Comparison of ENCODE assay signal across 8 cellular contexts in the genomic region with DNA sequence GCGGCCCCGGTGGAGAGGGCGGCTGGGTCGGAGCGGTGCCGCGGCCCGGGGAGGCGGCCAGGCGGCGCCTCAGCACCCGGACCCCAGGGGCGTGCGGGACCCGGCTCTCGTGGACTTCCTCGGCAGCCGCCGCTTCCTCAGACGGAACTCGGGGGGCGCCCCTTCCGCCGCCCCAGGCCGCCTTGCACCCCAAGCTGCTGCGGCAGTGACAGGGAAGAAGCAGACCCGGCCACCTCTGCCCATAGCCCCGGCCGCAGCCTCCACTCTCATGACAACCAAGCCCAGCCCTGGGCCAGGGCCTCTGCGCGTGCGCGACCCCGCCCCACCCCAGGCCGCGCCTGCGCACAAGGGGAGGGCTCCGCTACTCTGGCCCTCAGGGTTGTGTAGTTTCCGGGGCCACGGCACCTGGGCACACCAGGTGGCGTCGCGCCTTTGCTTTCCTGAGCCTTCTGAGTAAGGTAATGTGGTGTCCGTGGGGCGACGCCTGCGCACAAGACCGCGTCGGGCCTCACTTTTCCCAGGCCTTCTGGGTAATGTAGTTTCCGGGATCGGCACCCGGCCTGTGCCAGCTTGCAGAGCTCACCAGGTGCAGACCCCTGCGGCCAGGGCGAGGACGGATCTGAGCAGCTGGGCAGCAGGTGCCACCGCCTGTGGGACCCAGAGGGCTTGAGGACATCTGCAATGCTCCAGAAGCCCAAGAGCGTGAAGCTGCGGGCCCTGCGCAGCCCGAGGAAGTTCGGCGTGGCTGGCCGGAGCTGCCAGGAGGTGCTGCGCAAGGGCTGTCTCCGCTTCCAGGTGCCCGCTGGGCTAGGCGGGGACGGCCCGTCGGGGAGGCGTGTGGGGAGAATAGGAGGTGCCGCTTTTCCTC. TPM values are rescaled to one million over a fixed set of nuclear protein-coding genes. Genes with fewer than 3 reads are reported as not detected.
DNase-seq lines count a peak whose midpoint lies in the region; ATAC-seq and TF ChIP-seq lines count a peak whose summit lies in the region.

A gene (minus strand): TSS at position 289 of the 868 bp plus-strand sequence. CDS start 4,804 bp downstream, outside the sequence.
A gene with protein sequence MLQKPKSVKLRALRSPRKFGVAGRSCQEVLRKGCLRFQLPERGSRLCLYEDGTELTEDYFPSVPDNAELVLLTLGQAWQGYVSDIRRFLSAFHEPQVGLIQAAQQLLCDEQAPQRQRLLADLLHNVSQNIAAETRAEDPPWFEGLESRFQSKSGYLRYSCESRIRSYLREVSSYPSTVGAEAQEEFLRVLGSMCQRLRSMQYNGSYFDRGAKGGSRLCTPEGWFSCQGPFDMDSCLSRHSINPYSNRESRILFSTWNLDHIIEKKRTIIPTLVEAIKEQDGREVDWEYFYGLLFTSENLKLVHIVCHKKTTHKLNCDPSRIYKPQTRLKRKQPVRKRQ (plus strand): TSS at position 554 of the 868 bp plus-strand sequence. CDS start 128 bp downstream, at position 682.

- intact Hi-C loops in spleen (cut with DNase I; ENCODE audit: low total_unique reads), result no loop called here

- peak within 1 kb of the TSS; percentile 96 for H3K4me3 Mint-ChIP-seq in WTC11

- H3K4me3 ChIP-seq in AG04449 (ENCODE audit: low read depth, low read length), result peak within 1 kb of the TSS; percentile 98
- H3K4me3 ChIP-seq in spleen, result peak within 1 kb of the TSS; percentile 68 to 98 (median 86)

- peak in 1 of 3 donors; percentile 20 for TF ChIP-seq POLR2A in spleen (IDR thresholded peaks at IDR 0.05)

- H3K4me1 ChIP-seq in spleen, result peaks cover 12 to 35% (median 30%) of the 10 kb centered on the region in 6 donors

- no peaks in the 10 kb centered on the region for H3K9me3 ChIP-seq in spleen

- H3K36me3 Mint-ChIP-seq in WTC11, result no peaks in the 10 kb centered on the region

- peak; percentile 9 for DNase-seq in AG04449 (ENCODE audit: low read depth, low spot score)
- DNase-seq in NCI-H2227 treated with DMSO at 0.1 percent for 48 hours (lab: John Stamatoyannopoulos, UW), result peak; percentile 97
- DNase-seq in WTC11 (ENCODE audit: low spot score), result peak; percentile 96
- DNase-seq in caudate nucleus (lab: John Stamatoyannopoulos, UW), result peak in 60 of 61 donors; percentile 55 to 98 (median 86)
- DNase-seq in inferior parietal cortex (ENCODE audit: extremely low spot score), result peak; percentile 94
- peak; percentile 98 for DNase-seq in spleen

- WGBS in spleen, 5 donors, result 0 to 1% (median 0%) methylated on average over 15 to 73 of the region's 73 CpGs

- no peaks in the 10 kb centered on the region for H3K27me3 ChIP-seq in spleen (replicated peaks in 1 of 7)

- ATAC-seq in GM18868 (IDR thresholded peaks at IDR 0.05; ENCODE audit: unreplicated experiment) (peak; percentile 95), HG03108 (IDR thresholded peaks at IDR 0.05; ENCODE audit: unreplicated experiment) (peak; percentile 94), WTC11 (peak; percentile 95)

- TF ChIP-seq CTCF in AG04449 (IDR thresholded peaks at IDR 0.05; ENCODE audit: insufficient read depth, low read length, missing control alignments) (no peak), WTC11 (IDR thresholded peaks at IDR 0.05) (no peak), spleen (IDR thresholded peaks at IDR 0.05 in 8 of 11, conservative IDR thresholded peaks at IDR 0.05 in 3 of 11) (peak in 10 of 11 experiments; percentile 18 to 76 (median 61))

- CTCF ChIA-PET in AG04449 (lab: Yijun Ruan, JAX), result interaction anchor here (1.3 to 3.1 kb wide), 4 partner anchors 11 to 16 kb away, joined by 3 to 15 read pairs (median 6); no protein-coding TSS in a partner anchor
- CTCF ChIA-PET in WTC11 (lab: Charles Lee), result interaction anchor here (0.9 to 2.7 kb wide), 12 partner anchors 18 to 1889 kb away, joined by 3 to 17 read pairs (median 4); a partner anchor contains a TSS

- peak within 1 kb of the TSS; percentile 45; the same call in 1 of the 2 replicates for H3K27ac Mint-ChIP-seq in WTC11

- no peaks in the 10 kb centered on the region for H3K9me3 Mint-ChIP-seq in WTC11

- H3K27me3 Mint-ChIP-seq in WTC11 (ENCODE audit: low read depth), result peaks cover 8% of the 10 kb centered on the region

- peaks cover 0 to 12% (median 3%) of the 10 kb centered on the region in 6 donors for H3K36me3 ChIP-seq in spleen

- H3K27ac ChIP-seq in caudate nucleus (ENCODE audit: low read depth, low read length) (peak within 1 kb of the TSS; percentile 78), spleen (peak within 1 kb of the TSS; percentile 74 to 92 (median 86))

- POLR2A ChIA-PET in AG04449 (lab: Yijun Ruan, JAX), result interaction anchor here (1.4 kb wide), 1 partner anchor 42 kb away, joined by 3 read pairs; a partner anchor contains a TSS
- POLR2A ChIA-PET in WTC11 (lab: Charles Lee), result interaction anchor here (0.9 to 1.7 kb wide), 3 partner anchors 13 to 64 kb away, joined by 3 to 10 read pairs (median 4); a partner anchor contains a TSS

- H3K4me1 Mint-ChIP-seq in WTC11, result peaks cover 18% of the 10 kb centered on the region

TF ChIP-seq in WTC11, 78 proteins besides CTCF, POLR2A, EP300 and RAD21:
- TF ChIP-seq KAT7 (CRISPR knock-in tag; IDR thresholded peaks at IDR 0.05; ENCODE audit: borderline replicate concordance), result no peak
- 0 out of 2 replicates have a peak, but pooled peaks have one; percentile 25 for TF ChIP-seq ETV6 (CRISPR knock-in tag; IDR thresholded peaks at IDR 0.05)
- TF ChIP-seq SP1 (CRISPR knock-in tag; conservative IDR thresholded peaks at IDR 0.05), result peak; percentile 82
- TF ChIP-seq MYBL2 (CRISPR knock-in tag; IDR thresholded peaks at IDR 0.05), result 0 out of 2 replicates have a peak, but pooled peaks have one; percentile 49
- TF ChIP-seq ESRRA (CRISPR knock-in tag; IDR thresholded peaks at IDR 0.05; ENCODE audit: borderline replicate concordance), result no peak
- TF ChIP-seq, protein P1, sequence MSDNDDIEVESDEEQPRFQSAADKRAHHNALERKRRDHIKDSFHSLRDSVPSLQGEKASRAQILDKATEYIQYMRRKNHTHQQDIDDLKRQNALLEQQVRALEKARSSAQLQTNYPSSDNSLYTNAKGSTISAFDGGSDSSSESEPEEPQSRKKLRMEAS (CRISPR knock-in tag; IDR thresholded peaks at IDR 0.05), result peak; percentile 90
- TF ChIP-seq ZNF121 (CRISPR knock-in tag; IDR thresholded peaks at IDR 0.05), result 0 out of 2 replicates have a peak, but pooled peaks have one; percentile 20
- TF ChIP-seq FOXK1 (CRISPR knock-in tag; IDR thresholded peaks at IDR 0.05), result 0 out of 2 replicates have a peak, but pooled peaks have one; percentile 7
- TF ChIP-seq, protein P2, sequence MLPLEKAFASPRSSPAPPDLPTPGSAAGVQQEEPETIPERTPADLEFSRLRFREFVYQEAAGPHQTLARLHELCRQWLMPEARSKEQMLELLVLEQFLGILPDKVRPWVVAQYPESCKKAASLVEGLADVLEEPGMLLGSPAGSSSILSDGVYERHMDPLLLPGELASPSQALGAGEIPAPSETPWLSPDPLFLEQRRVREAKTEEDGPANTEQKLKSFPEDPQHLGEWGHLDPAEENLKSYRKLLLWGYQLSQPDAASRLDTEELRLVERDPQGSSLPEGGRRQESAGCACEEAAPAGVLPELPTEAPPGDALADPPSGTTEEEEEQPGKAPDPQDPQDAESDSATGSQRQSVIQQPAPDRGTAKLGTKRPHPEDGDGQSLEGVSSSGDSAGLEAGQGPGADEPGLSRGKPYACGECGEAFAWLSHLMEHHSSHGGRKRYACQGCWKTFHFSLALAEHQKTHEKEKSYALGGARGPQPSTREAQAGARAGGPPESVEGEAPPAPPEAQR (CRISPR knock-in tag; IDR thresholded peaks at IDR 0.05), result no peak
- TF ChIP-seq GABPB1 (CRISPR knock-in tag; IDR thresholded peaks at IDR 0.05), result peak; percentile 48; the same call in 1 of the 2 replicates
- TF ChIP-seq, protein P3, sequence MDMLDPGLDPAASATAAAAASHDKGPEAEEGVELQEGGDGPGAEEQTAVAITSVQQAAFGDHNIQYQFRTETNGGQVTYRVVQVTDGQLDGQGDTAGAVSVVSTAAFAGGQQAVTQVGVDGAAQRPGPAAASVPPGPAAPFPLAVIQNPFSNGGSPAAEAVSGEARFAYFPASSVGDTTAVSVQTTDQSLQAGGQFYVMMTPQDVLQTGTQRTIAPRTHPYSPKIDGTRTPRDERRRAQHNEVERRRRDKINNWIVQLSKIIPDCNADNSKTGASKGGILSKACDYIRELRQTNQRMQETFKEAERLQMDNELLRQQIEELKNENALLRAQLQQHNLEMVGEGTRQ (CRISPR knock-in tag; IDR thresholded peaks at IDR 0.05), result 0 out of 2 replicates have a peak, but pooled peaks have one; percentile 29
- TF ChIP-seq ZNF423 (CRISPR knock-in tag; IDR thresholded peaks at IDR 0.05), result peak; percentile 52; the same call in 1 of the 2 replicates
- peak; percentile 74; the same call in 1 of the 2 replicates for TF ChIP-seq FOXP1 (CRISPR knock-in tag; IDR thresholded peaks at IDR 0.05; ENCODE audit: borderline replicate concordance)
- TF ChIP-seq, protein P4, sequence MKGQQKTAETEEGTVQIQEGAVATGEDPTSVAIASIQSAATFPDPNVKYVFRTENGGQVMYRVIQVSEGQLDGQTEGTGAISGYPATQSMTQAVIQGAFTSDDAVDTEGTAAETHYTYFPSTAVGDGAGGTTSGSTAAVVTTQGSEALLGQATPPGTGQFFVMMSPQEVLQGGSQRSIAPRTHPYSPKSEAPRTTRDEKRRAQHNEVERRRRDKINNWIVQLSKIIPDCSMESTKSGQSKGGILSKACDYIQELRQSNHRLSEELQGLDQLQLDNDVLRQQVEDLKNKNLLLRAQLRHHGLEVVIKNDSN (CRISPR knock-in tag; IDR thresholded peaks at IDR 0.05), result peak; percentile 68; the same call in 1 of the 2 replicates

RNA-seq across cellular contexts. Expression of the first gene that starts in this region (rescaled TPM):
- 38.0 to 38.8 TPM (median 38.2 TPM) in 3 replicates for total RNA-seq in WTC11 (2021)
- total RNA-seq in spleen, result 10 to 100 TPM; 26.4 to 49.4 (median 42.0) TPM
- 1 to 10 TPM; 4.5 to 8.4 (median 5.3) TPM for polyA plus RNA-seq in spleen

RNA-seq across cellular contexts. Expression of the second gene that starts in this region (rescaled TPM):
- total RNA-seq in WTC11 (2021) (8.5 to 9.2 TPM (median 8.7 TPM) in 3 replicates), spleen (10 to 100 TPM in 5 of 7 donors, 1 to 10 TPM in 2; 8.5 to 13.8 (median 12.1) TPM)
- 10 to 100 TPM in 1 of 3 donors, 1 to 10 TPM in 2; 6.3 to 10.5 (median 8.7) TPM for polyA plus RNA-seq in spleen

Comparison
In these comparisons a context has a peak if more than half of its experiments do, and no peak if none do; other contexts are left out.
1. Peak in every context shown above with its lines: DNase-seq, ATAC-seq, H3K4me3 ChIP-seq and H3K27ac ChIP-seq.
2. DNase-seq: peak in every context shown above with its lines; median percentile 98 in spleen; 97 in NCI-H2227 treated with DMSO at 0.1 percent for 48 hours; 96 in WTC11; 94 in inferior parietal cortex; 86 in caudate nucleus; 9 in AG04449.
3. CTCF ChIP-seq: peak in spleen (10 of 11); none in AG04449 (single experiment) and WTC11 (single experiment).